ENCODE assay signal across 8 cellular contexts in the genomic region with DNA sequence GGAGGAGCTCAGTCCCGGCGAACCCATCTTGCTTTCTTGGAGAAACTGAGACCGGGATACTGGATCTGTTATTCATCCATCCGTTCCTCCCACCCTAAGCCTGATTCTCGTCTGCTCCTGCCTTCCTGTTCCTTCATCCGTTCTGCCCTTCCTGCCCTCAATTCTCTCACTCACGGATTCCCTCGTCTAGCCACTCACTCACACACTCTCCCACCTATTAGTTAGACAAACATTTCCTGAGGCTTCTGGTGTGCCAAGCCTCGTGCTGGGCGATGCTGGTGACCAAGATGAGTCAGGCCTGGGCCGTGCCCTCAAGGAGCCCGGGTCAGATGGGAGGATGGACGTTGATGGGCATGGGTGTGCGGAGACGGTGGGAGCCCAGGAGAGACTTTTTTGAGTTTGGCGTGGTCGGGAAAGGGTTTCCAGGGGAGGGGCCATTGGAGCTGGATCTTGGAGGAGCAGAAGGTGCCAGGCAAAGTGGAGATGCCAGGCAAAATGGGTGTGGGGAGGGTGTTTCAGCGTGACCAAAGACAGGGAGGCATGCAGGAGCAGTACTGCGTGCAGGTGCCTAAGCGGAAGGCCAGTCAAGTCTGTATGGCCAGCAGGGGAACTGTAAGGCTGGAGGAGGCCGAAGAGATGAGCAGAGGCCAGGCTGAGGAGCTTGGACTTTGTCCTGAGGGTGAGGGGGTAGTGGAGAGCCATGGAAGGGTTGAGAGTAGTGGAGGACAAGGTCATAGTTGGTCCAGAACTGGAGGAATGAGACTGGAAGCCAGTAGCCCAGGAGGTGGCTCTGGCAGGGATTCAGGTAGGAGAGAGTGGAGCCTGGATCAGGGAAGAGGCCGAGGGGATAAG. TPM values are rescaled to one million over a fixed set of nuclear protein-coding genes. Genes with fewer than 3 reads are reported as not detected.
A peak's percentile ranks its signal among the peaks of the same experiment; 100 is the strongest.
DNase-seq lines count a peak whose midpoint lies in the region; ATAC-seq and TF ChIP-seq lines count a peak whose summit lies in the region.

No MANE protein-coding gene starts in this region.

- H3K14ac ChIP-seq in mesenchymal stem cell (ENCODE audit: low read length in 2 of 2), result peak overlapping the region in 1 of 2 experiments; percentile 45

- H4K91ac ChIP-seq in mesenchymal stem cell (ENCODE audit: low read length), result peak overlapping the region; percentile 37

- H2BK5ac ChIP-seq in mesenchymal stem cell (ENCODE audit: low read depth, low read length, poor library complexity, severe bottlenecking), result no peak overlapping the region

- H3K23ac ChIP-seq in mesenchymal stem cell (ENCODE audit: low read length in 2 of 2), result peak overlapping the region in 1 of 2 experiments; percentile 17

- H3K9me3 ChIP-seq in left ventricle myocardium inferior (replicated peaks) (no peaks in the 10 kb centered on the region), body of pancreas (no peaks in the 10 kb centered on the region), mesenchymal stem cell (ENCODE audit: control insufficient read depth, low read length) (no peaks in the 10 kb centered on the region), uterus (no peaks in the 10 kb centered on the region)

- peak overlapping the region; percentile 55 for H3K4me2 ChIP-seq in mesenchymal stem cell (ENCODE audit: low read length, poor library complexity, severe bottlenecking)

- no peak overlapping the region for H2BK12ac ChIP-seq in mesenchymal stem cell (ENCODE audit: low read length in 2 of 2)

- ATAC-seq in left ventricle myocardium superior (no peak), body of pancreas (no peak), HG02588 (IDR thresholded peaks at IDR 0.05; ENCODE audit: unreplicated experiment) (no peak), HG03432 (IDR thresholded peaks at IDR 0.05; ENCODE audit: unreplicated experiment) (no peak)

- intact Hi-C loops in left ventricle myocardium inferior (cut with micrococcal nuclease) (no loop called here), left ventricle myocardium superior (cut with micrococcal nuclease) (no loop called here), body of pancreas (cut with DNase I) (no loop called here), uterus (cut with DNase I; ENCODE audit: low total_unique reads) (no loop called here)

- H4K8ac ChIP-seq in mesenchymal stem cell (ENCODE audit: low read length), result peak overlapping the region; percentile 89

- peak overlapping the region; percentile 30 for H2BK15ac ChIP-seq in mesenchymal stem cell (ENCODE audit: low read depth, poor library complexity, severe bottlenecking)

- peak overlapping the region; percentile 92 for H3K9ac ChIP-seq in mesenchymal stem cell (ENCODE audit: low read length)

- WGBS in body of pancreas, 2 donors, result 27% methylated on average over 22 of the region's 22 CpGs
- 33% methylated on average over 20 of the region's 22 CpGs for WGBS in mesenchymal stem cell

- H3K27ac ChIP-seq in left ventricle myocardium inferior (replicated peaks), result peak overlapping the region; percentile 81
- peak overlapping the region; percentile 60 to 82 (median 73) for H3K27ac ChIP-seq in body of pancreas
- peak overlapping the region; percentile 65 for H3K27ac ChIP-seq in mesenchymal stem cell (ENCODE audit: low read length, poor library complexity, severe bottlenecking)
- peak overlapping the region; percentile 81 to 89 for H3K27ac ChIP-seq in uterus

- peak overlapping the region in 1 of 2 experiments; percentile 2 for H3K4ac ChIP-seq in mesenchymal stem cell (ENCODE audit: low read depth in 1 of 2, low read length in 2 of 2)

- H3K36me3 ChIP-seq in left ventricle myocardium inferior (no peaks in the 10 kb centered on the region), body of pancreas (replicated peaks in 1 of 2; ENCODE audit: insufficient read depth in 1 of 2, low read depth in 2 of 2) (no peaks in the 10 kb centered on the region), mesenchymal stem cell (ENCODE audit: control insufficient read depth in 1 of 2, insufficient read depth in 2 of 2, low read depth in 1 of 2, low read length in 2 of 2) (peaks cover 0 to 5% of the 10 kb centered on the region in 2 experiments), uterus (no peaks in the 10 kb centered on the region)

- peak overlapping the region; percentile 5 to 48 for H3K18ac ChIP-seq in mesenchymal stem cell (ENCODE audit: low read depth in 1 of 2, low read length in 2 of 2)

- TF ChIP-seq CTCF in left ventricle myocardium inferior (IDR thresholded peaks at IDR 0.05; ENCODE audit: borderline replicate concordance) (no peak), body of pancreas (IDR thresholded peaks at IDR 0.05) (no peak), uterus (IDR thresholded peaks at IDR 0.05) (no peak)

- H3K4me1 ChIP-seq in left ventricle myocardium inferior (peaks cover 40% of the 10 kb centered on the region), body of pancreas (peaks cover 31% of the 10 kb centered on the region), mesenchymal stem cell (ENCODE audit: control insufficient read depth, insufficient read depth, low read depth, low read length) (peaks cover 22% of the 10 kb centered on the region), uterus (peaks cover 5 to 6% of the 10 kb centered on the region in 2 donors)

- DNase-seq in left ventricle myocardium inferior (no peak), left ventricle myocardium superior (no peak), body of pancreas (peak in 1 of 4 donors; percentile 23), mesenchymal stem cell (no peak), uterus (no peak), SHP77 (lab: John Stamatoyannopoulos, UW) (no peak)

- peak overlapping the region; percentile 57 for H2AK5ac ChIP-seq in mesenchymal stem cell (ENCODE audit: low read length, severe bottlenecking)

- no peaks in the 10 kb centered on the region for H3K27me3 ChIP-seq in left ventricle myocardium inferior (ENCODE audit: low read depth)
- H3K27me3 ChIP-seq in body of pancreas, result no peaks in the 10 kb centered on the region
- H3K27me3 ChIP-seq in mesenchymal stem cell (ENCODE audit: control insufficient read depth in 1 of 2, insufficient read depth in 1 of 2, low read length in 2 of 2), result peaks cover 0 to 5% of the 10 kb centered on the region in 2 experiments
- no peaks in the 10 kb centered on the region for H3K27me3 ChIP-seq in uterus

- peak overlapping the region; percentile 3 for H2AFZ ChIP-seq in mesenchymal stem cell (ENCODE audit: low read depth, low read length)

- no peak overlapping the region for H2BK120ac ChIP-seq in mesenchymal stem cell (ENCODE audit: low read depth, low read length)

- H3K4me3 ChIP-seq in left ventricle myocardium inferior (peak overlapping the region; percentile 76), body of pancreas (peak overlapping the region; percentile 28 to 70), mesenchymal stem cell (ENCODE audit: insufficient read depth in 1 of 2, low read depth in 1 of 2, low read length in 2 of 2) (peak overlapping the region; percentile 53 to 86), uterus (peak overlapping the region; percentile 41 to 53)

- TF ChIP-seq POLR2A in body of pancreas (IDR thresholded peaks at IDR 0.05) (no peak), uterus (IDR thresholded peaks at IDR 0.05) (no peak)

- H3K79me1 ChIP-seq in mesenchymal stem cell (replicated peaks; ENCODE audit: low read length, poor library complexity, severe bottlenecking), result peaks cover 20% of the 10 kb centered on the region

RNA-seq across cellular contexts. Expression of a gene that starts 7.4 kb away (rescaled TPM):
- total RNA-seq in left ventricle myocardium inferior, result 0.49 TPM
- 0.55 TPM for total RNA-seq in left ventricle myocardium superior
- total RNA-seq in body of pancreas, result not detected
- 2.6 TPM for polyA plus RNA-seq in mesenchymal stem cell (2013, experiment 1 of 2)
- polyA plus RNA-seq in mesenchymal stem cell (2013, experiment 2 of 2), result 3.9 TPM
- 1 to 10 TPM in 1 of 4 donors, not detected in 3; 2.6 TPM for total RNA-seq in uterus

RNA-seq across cellular contexts. Expression of a gene that starts 29.6 kb away (rescaled TPM):
- total RNA-seq in left ventricle myocardium inferior (55.8 TPM), left ventricle myocardium superior (41.0 TPM), body of pancreas (100 to 1,000 TPM in 1 of 2 donors, 1 to 10 TPM in 1; 8.3 to 357 TPM), uterus (10 to 100 TPM in 1 of 4 donors, 1 to 10 TPM in 1, not detected in 2; 9.5 to 26.0 TPM)
- polyA plus RNA-seq in mesenchymal stem cell (2013, experiment 1 of 2), result 1.6 TPM
- 2.0 TPM for polyA plus RNA-seq in mesenchymal stem cell (2013, experiment 2 of 2)

RNA-seq across cellular contexts. Expression of a gene that starts 45.2 kb away (rescaled TPM):
- total RNA-seq in left ventricle myocardium inferior, result not detected
- total RNA-seq in left ventricle myocardium superior, result not detected
- 10 to 100 TPM in 1 of 2 donors, 1 to 10 TPM in 1; 6.3 to 19.2 TPM for total RNA-seq in body of pancreas
- not detected for polyA plus RNA-seq in mesenchymal stem cell (2013, experiment 1 of 2)
- not detected for polyA plus RNA-seq in mesenchymal stem cell (2013, experiment 2 of 2)
- not detected for total RNA-seq in uterus
